ENCODE assay signal across 1 cellular context in the genomic region with DNA sequence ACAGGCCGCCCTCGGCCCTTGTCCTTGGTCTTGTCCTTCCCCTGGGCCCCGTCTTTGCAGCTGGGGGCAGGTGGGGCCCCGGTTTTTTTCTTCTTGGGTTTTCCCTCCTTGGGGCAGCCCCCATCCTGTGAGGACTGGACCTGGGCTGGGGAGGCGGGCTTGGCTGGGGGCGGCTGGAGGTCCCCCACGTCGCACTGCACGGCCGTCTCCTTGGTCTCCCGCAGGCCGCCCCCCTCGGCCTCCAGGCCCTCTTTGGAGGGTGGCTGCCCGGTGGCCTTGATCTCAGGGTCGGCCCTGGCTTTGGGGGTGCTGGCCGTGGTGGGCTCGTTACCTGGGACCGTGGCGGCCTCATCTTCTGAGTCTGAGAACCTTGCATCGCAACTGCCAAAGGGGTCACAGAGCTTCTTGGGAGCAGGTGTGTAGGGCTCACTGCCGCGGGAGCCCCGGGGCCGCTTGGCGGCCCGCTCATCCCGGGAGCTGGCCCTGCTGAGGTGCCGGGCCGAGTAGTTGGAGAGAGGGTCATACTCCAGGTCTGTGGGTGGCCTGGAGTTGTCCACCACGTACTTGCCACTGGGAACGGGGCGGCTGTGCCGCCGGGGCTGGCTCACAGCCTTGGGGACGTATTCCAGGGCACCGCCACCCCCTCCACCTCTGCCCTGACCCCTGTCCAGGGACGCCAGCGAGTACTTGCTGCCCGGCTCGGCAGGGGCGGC.
TF ChIP-seq lines count a peak whose summit lies in the region.

No MANE protein-coding gene starts in this region.

TF ChIP-seq in HepG2, 621 proteins besides CTCF, POLR2A, EP300 and RAD21:
- TF ChIP-seq, protein P1, sequence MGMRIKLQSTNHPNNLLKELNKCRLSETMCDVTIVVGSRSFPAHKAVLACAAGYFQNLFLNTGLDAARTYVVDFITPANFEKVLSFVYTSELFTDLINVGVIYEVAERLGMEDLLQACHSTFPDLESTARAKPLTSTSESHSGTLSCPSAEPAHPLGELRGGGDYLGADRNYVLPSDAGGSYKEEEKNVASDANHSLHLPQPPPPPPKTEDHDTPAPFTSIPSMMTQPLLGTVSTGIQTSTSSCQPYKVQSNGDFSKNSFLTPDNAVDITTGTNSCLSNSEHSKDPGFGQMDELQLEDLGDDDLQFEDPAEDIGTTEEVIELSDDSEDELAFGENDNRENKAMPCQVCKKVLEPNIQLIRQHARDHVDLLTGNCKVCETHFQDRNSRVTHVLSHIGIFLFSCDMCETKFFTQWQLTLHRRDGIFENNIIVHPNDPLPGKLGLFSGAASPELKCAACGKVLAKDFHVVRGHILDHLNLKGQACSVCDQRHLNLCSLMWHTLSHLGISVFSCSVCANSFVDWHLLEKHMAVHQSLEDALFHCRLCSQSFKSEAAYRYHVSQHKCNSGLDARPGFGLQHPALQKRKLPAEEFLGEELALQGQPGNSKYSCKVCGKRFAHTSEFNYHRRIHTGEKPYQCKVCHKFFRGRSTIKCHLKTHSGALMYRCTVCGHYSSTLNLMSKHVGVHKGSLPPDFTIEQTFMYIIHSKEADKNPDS (CRISPR knock-in tag; IDR thresholded peaks at IDR 0.05) = no peak
- TF ChIP-seq AGO2 (optimal IDR thresholded peaks at IDR 0.05; ENCODE audit: low read depth, low read length) (peak; percentile 6), NCOA1 (CRISPR knock-in tag; IDR thresholded peaks at IDR 0.05) (no peak)
TF ChIP-seq in HepG2: peak in this region for 1.
